ENCODE assay signal across 24 cellular contexts in genomic region chr3:54780336-54780735, GRCh38.
"Had no signal": no experiment of that assay in that cellular context is flagged by ENCODE, and none has a peak within 500 bp of the region (broad histone marks: within the 10 kb centered on the region; RNA-seq: fewer than 3 reads in every experiment).

No MANE protein-coding gene starts in this region.

- H3K36me3 Mint-ChIP-seq: naive thymus-derived CD4-positive, alpha-beta T cell; stimulated activated effector memory CD8-positive, alpha-beta T cell treated with anti-CD3 and anti-CD28 coated beads, Interleukin-12 subunit alpha, Interleukin-12 subunit beta, amount 100 ng/mL, for 72 hours; type B pancreatic cell had no signal

- H3K4me1 Mint-ChIP-seq: naive thymus-derived CD4-positive, alpha-beta T cell; stimulated activated effector memory CD8-positive, alpha-beta T cell treated with anti-CD3 and anti-CD28 coated beads, Interleukin-12 subunit alpha, Interleukin-12 subunit beta, amount 100 ng/mL, for 72 hours had no signal

- H3K4me3 Mint-ChIP-seq: naive thymus-derived CD4-positive, alpha-beta T cell; stimulated activated effector memory CD8-positive, alpha-beta T cell treated with anti-CD3 and anti-CD28 coated beads, Interleukin-12 subunit alpha, Interleukin-12 subunit beta, amount 100 ng/mL, for 72 hours; type B pancreatic cell had no signal

- H3K9me3 Mint-ChIP-seq: type B pancreatic cell had no signal

- DNase-seq: dorsolateral prefrontal cortex; effector CD4-positive, alpha-beta T cell; foreskin keratinocyte; glutamatergic neuron; heart right ventricle; kidney; left lung; mesendoderm; midbrain; naive thymus-derived CD4-positive, alpha-beta T cell; occipital lobe; ovary; posterior cingulate gyrus; psoas muscle; right cardiac atrium; sigmoid colon; stimulated activated CD4-positive, alpha-beta T cell treated with anti-CD3 and anti-CD28 coated beads, Interleukin-2, amount 100 ng/mL, for 24 hours; stimulated activated CD4-positive, alpha-beta T cell treated with anti-CD3 and anti-CD28 coated beads, Interleukin-4, amount 100 ng/mL, for 24 hours; stimulated activated naive CD4-positive, alpha-beta T cell treated with Interleukin-2 at 50 U/mL for 16 hours; substantia nigra; testis; tibial artery had no signal

- H3K27ac Mint-ChIP-seq: naive thymus-derived CD4-positive, alpha-beta T cell; stimulated activated effector memory CD8-positive, alpha-beta T cell treated with anti-CD3 and anti-CD28 coated beads, Interleukin-12 subunit alpha, Interleukin-12 subunit beta, amount 100 ng/mL, for 72 hours; type B pancreatic cell had no signal
